Comparison of ENCODE assay signal across 12 cellular contexts in genomic region chr7:34486371-34486770, GRCh38.
DNase-seq lines count a peak whose midpoint lies in the region; ATAC-seq and TF ChIP-seq lines count a peak whose summit lies in the region.
"Had no signal": no experiment of that assay in that cellular context is flagged by ENCODE, and none has a peak within 500 bp of the region (broad histone marks: within the 10 kb centered on the region; RNA-seq: fewer than 3 reads in every experiment).

No MANE protein-coding gene starts in this region.

- no peaks in the 10 kb centered on the region for H3K4me1 Mint-ChIP-seq in activated naive CD4-positive, alpha-beta T cell treated with anti-CD3 and anti-CD28 coated beads, Interleukin-2, amount 50 U/mL, for 24 hours
- no peaks in the 10 kb centered on the region for H3K4me1 Mint-ChIP-seq in mesothelial cell of epicardium
- H3K4me1 Mint-ChIP-seq: IgD-negative memory B cell had no signal

- peak overlapping the region; percentile 30 for H3K27ac Mint-ChIP-seq in activated naive CD4-positive, alpha-beta T cell treated with anti-CD3 and anti-CD28 coated beads, Interleukin-2, amount 50 U/mL, for 24 hours
- H3K27ac Mint-ChIP-seq in mesothelial cell of epicardium = no peak overlapping the region
- H3K27ac Mint-ChIP-seq: IgD-negative memory B cell had no signal

- peaks cover 5% of the 10 kb centered on the region for H3K9me3 Mint-ChIP-seq in activated naive CD4-positive, alpha-beta T cell treated with anti-CD3 and anti-CD28 coated beads, Interleukin-2, amount 50 U/mL, for 24 hours
- peaks cover 8% of the 10 kb centered on the region for H3K9me3 Mint-ChIP-seq in mesothelial cell of epicardium

- TF ChIP-seq CTCF in mesothelial cell of epicardium (IDR thresholded peaks at IDR 0.05; ENCODE audit: unreplicated experiment) = no peak

- H3K4me3 Mint-ChIP-seq in activated naive CD4-positive, alpha-beta T cell treated with anti-CD3 and anti-CD28 coated beads, Interleukin-2, amount 50 U/mL, for 24 hours = no peak overlapping the region
- no peak overlapping the region for H3K4me3 Mint-ChIP-seq in mesothelial cell of epicardium
- H3K4me3 Mint-ChIP-seq: IgD-negative memory B cell had no signal

- ATAC-seq in HG03354 (IDR thresholded peaks at IDR 0.05; ENCODE audit: poor library complexity, severe bottlenecking, unreplicated experiment) = no peak

- intact Hi-C loops in head of caudate nucleus (cut with DNase I) = no loop called here

- DNase-seq in activated naive CD4-positive, alpha-beta T cell (lab: John Stamatoyannopoulos, UW) = no peak
- DNase-seq in SW480 (ENCODE audit: low spot score) = peak; percentile 53
- peak in 22 of 42 donors; percentile 4 to 67 (median 21) for DNase-seq in head of caudate nucleus
- peak; percentile 14 for DNase-seq in putamen (ENCODE audit: low spot score)
- DNase-seq in mesothelial cell of epicardium (ENCODE audit: low spot score in 2 of 2, unreplicated experiment in 2 of 2) = no peak
- DNase-seq in kidney tubule cell (ENCODE audit: low spot score) = no peak
- DNase-seq: 8988T, NCI-H187, PC-9 had no signal

- H3K36me3 Mint-ChIP-seq in activated naive CD4-positive, alpha-beta T cell treated with anti-CD3 and anti-CD28 coated beads, Interleukin-2, amount 50 U/mL, for 24 hours = no peaks in the 10 kb centered on the region
- H3K36me3 Mint-ChIP-seq in mesothelial cell of epicardium = no peaks in the 10 kb centered on the region

- no peaks in the 10 kb centered on the region for H3K27me3 Mint-ChIP-seq in activated naive CD4-positive, alpha-beta T cell treated with anti-CD3 and anti-CD28 coated beads, Interleukin-2, amount 50 U/mL, for 24 hours
- H3K27me3 Mint-ChIP-seq in mesothelial cell of epicardium (ENCODE audit: low read depth) = no peaks in the 10 kb centered on the region
- H3K27me3 Mint-ChIP-seq: IgD-negative memory B cell had no signal

Comparison
In these comparisons a context has a peak if more than half of its experiments do, and no peak if none do; other contexts are left out.
1. DNase-seq: peak in SW480 (single experiment), head of caudate nucleus (22 of 42) and putamen (single experiment); none in activated naive CD4-positive, alpha-beta T cell (0 of 4), mesothelial cell of epicardium (0 of 2) and kidney tubule cell (single experiment).